Comparison of ENCODE assay signal across 1 cellular context in genomic region chr17:17682737-17683675, GRCh38.
TF ChIP-seq lines count a peak whose summit lies in the region.

No MANE protein-coding gene starts in this region.

TF ChIP-seq in PFSK-1, 5 proteins besides CTCF, POLR2A, EP300 and RAD21 (continued from another document):
- TF ChIP-seq FOXP2 (optimal IDR thresholded peaks at IDR 0.05; ENCODE audit: borderline replicate concordance, extremely low read depth, extremely low read length, insufficient read depth) (peak; percentile 24), SIN3A (IDR thresholded peaks at IDR 0.05; ENCODE audit: borderline replicate concordance, insufficient read depth, low read length) (no peak)
